ENCODE assay signal across 24 cellular contexts in the genomic region with DNA sequence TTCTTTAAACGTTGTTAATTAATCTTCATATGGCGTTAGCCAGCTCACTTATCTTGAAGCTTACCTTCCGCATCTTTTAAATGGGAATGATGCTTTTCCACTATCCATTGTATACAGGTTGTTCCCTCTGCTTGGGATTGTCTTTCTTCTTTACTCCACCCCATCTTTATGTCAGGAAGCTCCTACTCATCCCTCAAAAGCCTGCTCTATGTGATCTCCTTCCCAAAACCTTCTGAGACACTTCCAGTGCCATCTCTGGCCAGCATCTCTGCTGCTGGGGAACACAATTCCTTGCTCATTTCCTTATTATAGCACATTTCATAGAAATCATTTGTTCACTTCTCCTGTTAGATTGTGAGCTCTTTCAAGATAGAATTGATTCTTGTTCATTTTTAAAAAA. TPM values are rescaled to one million over a fixed set of nuclear protein-coding genes. Genes with fewer than 3 reads are reported as not detected.
DNase-seq lines count a peak whose midpoint lies in the region; ATAC-seq and TF ChIP-seq lines count a peak whose summit lies in the region.
"Had no signal": no experiment of that assay in that cellular context is flagged by ENCODE, and none has a peak within 500 bp of the region (broad histone marks: within the 10 kb centered on the region; RNA-seq: fewer than 3 reads in every experiment).

No MANE protein-coding gene starts in this region.

- H3K4me3 Mint-ChIP-seq in activated CD4-positive, alpha-beta memory T cell treated with anti-CD3 and anti-CD28 coated beads for 36 hours: no peak overlapping the region
- H3K4me3 Mint-ChIP-seq in activated CD4-positive, alpha-beta memory T cell treated with anti-CD3 and anti-CD28 coated beads, Interleukin-2, amount 10 ng/mL, durations not matched to agents 7 days and 5 days: no peak overlapping the region
- H3K4me3 Mint-ChIP-seq in Calu3 (ENCODE audit: low read depth, unreplicated experiment): peak overlapping the region; percentile 2
- peak overlapping the region; percentile 44 for H3K4me3 Mint-ChIP-seq in activated naive CD8-positive, alpha-beta T cell treated with anti-CD3 and anti-CD28 coated beads, Interleukin-2, amount 10 ng/mL, durations not matched to agents 7 days and 5 days
- H3K4me3 Mint-ChIP-seq in neural crest cell: peak overlapping the region; percentile 36
- H3K4me3 Mint-ChIP-seq: H9 had no signal

- ATAC-seq in activated naive CD8-positive, alpha-beta T cell treated with anti-CD3 and anti-CD28 coated beads, Interleukin-2, amount 10 ng/mL, durations not matched to agents 7 days and 5 days (ENCODE audit: low read depth): no peak
- ATAC-seq in HG03280 (IDR thresholded peaks at IDR 0.05; ENCODE audit: unreplicated experiment): no peak
- no peak for ATAC-seq in GM18858 (IDR thresholded peaks at IDR 0.05; ENCODE audit: unreplicated experiment)
- no peak for ATAC-seq in sciatic nerve
- ATAC-seq: left cardiac atrium, right lobe of liver had no signal

- no peaks in the 10 kb centered on the region for H3K27me3 Mint-ChIP-seq in activated CD4-positive, alpha-beta memory T cell treated with anti-CD3 and anti-CD28 coated beads for 36 hours
- H3K27me3 Mint-ChIP-seq in activated CD4-positive, alpha-beta memory T cell treated with anti-CD3 and anti-CD28 coated beads, Interleukin-2, amount 10 ng/mL, durations not matched to agents 7 days and 5 days: no peaks in the 10 kb centered on the region
- H3K27me3 Mint-ChIP-seq in Calu3 (ENCODE audit: unreplicated experiment) (no peaks in the 10 kb centered on the region), neural crest cell (ENCODE audit: low read depth) (no peaks in the 10 kb centered on the region)
- H3K27me3 Mint-ChIP-seq in activated naive CD8-positive, alpha-beta T cell treated with anti-CD3 and anti-CD28 coated beads, Interleukin-2, amount 10 ng/mL, durations not matched to agents 7 days and 5 days: no peaks in the 10 kb centered on the region

- POLR2A ChIA-PET in activated CD4-positive, alpha-beta memory T cell treated with anti-CD3 and anti-CD28 coated beads for 36 hours (lab: Charles Lee): interaction anchor here (0.8 to 1.8 kb wide), 4 partner anchors 8 to 62 kb away, joined by 3 to 8 read pairs (median 4); no protein-coding TSS in a partner anchor
- POLR2A ChIA-PET in activated CD4-positive, alpha-beta memory T cell treated with anti-CD3 and anti-CD28 coated beads, Interleukin-2, amount 10 ng/mL, durations not matched to agents 7 days and 5 days (lab: Charles Lee): interaction anchor here (1.5 to 3.4 kb wide), 3 partner anchors 8 to 62 kb away, joined by 5 to 19 read pairs (median 10); no protein-coding TSS in a partner anchor
- POLR2A ChIA-PET in activated naive CD8-positive, alpha-beta T cell treated with anti-CD3 and anti-CD28 coated beads, Interleukin-2, amount 10 ng/mL, durations not matched to agents 7 days and 5 days (lab: Charles Lee): interaction anchor here (1.1 kb wide), 1 partner anchor 62 kb away, joined by 4 read pairs; no protein-coding TSS in a partner anchor

- intact Hi-C loops in activated CD4-positive, alpha-beta memory T cell treated with anti-CD3 and anti-CD28 coated beads for 36 hours (cut with micrococcal nuclease): loop anchor here (10.0 kb wide), 1 partner anchor 304 kb away; no protein-coding TSS in a partner anchor
- intact Hi-C loops in Calu3 (cut with micrococcal nuclease; ENCODE audit: unreplicated experiment) (no loop called here), sciatic nerve (cut with DNase I) (no loop called here)

- BruUV-seq in Calu3 (replicated peaks; lab: Mats Ljungman, UMichigan): no TSS peak

- TF ChIP-seq CTCF in Calu3 (IDR thresholded peaks at IDR 0.05; ENCODE audit: unreplicated experiment): no peak
- no peak for TF ChIP-seq CTCF in neural crest cell (conservative IDR thresholded peaks at IDR 0.05)

- H3K36me3 Mint-ChIP-seq in activated CD4-positive, alpha-beta memory T cell treated with anti-CD3 and anti-CD28 coated beads for 36 hours: peaks cover 17% of the 10 kb centered on the region
- peaks cover 67% of the 10 kb centered on the region for H3K36me3 Mint-ChIP-seq in activated CD4-positive, alpha-beta memory T cell treated with anti-CD3 and anti-CD28 coated beads, Interleukin-2, amount 10 ng/mL, durations not matched to agents 7 days and 5 days (ENCODE audit: low read depth)
- H3K36me3 Mint-ChIP-seq in Calu3 (ENCODE audit: insufficient read depth, unreplicated experiment) (peaks cover 41% of the 10 kb centered on the region), neural crest cell (ENCODE audit: low read depth) (peaks cover 8% of the 10 kb centered on the region)
- peaks cover 46% of the 10 kb centered on the region for H3K36me3 Mint-ChIP-seq in activated naive CD8-positive, alpha-beta T cell treated with anti-CD3 and anti-CD28 coated beads, Interleukin-2, amount 10 ng/mL, durations not matched to agents 7 days and 5 days

- peaks cover 85% of the 10 kb centered on the region for H3K4me1 Mint-ChIP-seq in activated CD4-positive, alpha-beta memory T cell treated with anti-CD3 and anti-CD28 coated beads for 36 hours (ENCODE audit: low read depth)
- H3K4me1 Mint-ChIP-seq in activated CD4-positive, alpha-beta memory T cell treated with anti-CD3 and anti-CD28 coated beads, Interleukin-2, amount 10 ng/mL, durations not matched to agents 7 days and 5 days: peaks cover 81% of the 10 kb centered on the region
- peaks cover 41% of the 10 kb centered on the region for H3K4me1 Mint-ChIP-seq in Calu3 (ENCODE audit: low read depth, unreplicated experiment)
- peaks cover 75% of the 10 kb centered on the region for H3K4me1 Mint-ChIP-seq in activated naive CD8-positive, alpha-beta T cell treated with anti-CD3 and anti-CD28 coated beads, Interleukin-2, amount 10 ng/mL, durations not matched to agents 7 days and 5 days
- H3K4me1 Mint-ChIP-seq in neural crest cell: peaks cover 30% of the 10 kb centered on the region

- DNase-seq in activated CD4-positive, alpha-beta memory T cell treated with anti-CD3 and anti-CD28 coated beads for 36 hours: no peak
- no peak for DNase-seq in activated CD4-positive, alpha-beta memory T cell treated with anti-CD3 and anti-CD28 coated beads, Interleukin-2, amount 10 ng/mL, durations not matched to agents 7 days and 5 days
- DNase-seq in Calu3 (no peak), neural crest cell (ENCODE audit: low read depth, low spot score) (no peak), sciatic nerve (ENCODE audit: low spot score) (no peak)
- no peak for DNase-seq in activated naive CD8-positive, alpha-beta T cell treated with anti-CD3 and anti-CD28 coated beads, Interleukin-2, amount 10 ng/mL, durations not matched to agents 7 days and 5 days
- DNase-seq: activated CD4-positive, CD25-positive, alpha-beta regulatory T cell treated with anti-CD3 and anti-CD28 coated beads, Interleukin-2, amount 50 U/mL, for 72 hours; activated CD8-positive, alpha-beta memory T cell treated with anti-CD3 and anti-CD28 coated beads, Interleukin-2, amount 50 U/mL, for 4 hours; anterior cingulate cortex; central memory CD4-positive, alpha-beta T cell; DMS 273 treated with DMSO at 0.1 percent for 48 hours; dorsolateral prefrontal cortex; H9; head of caudate nucleus; Kasumi-1; left cardiac atrium; mesendoderm; NCI-H1092 treated with DMSO at 0.1 percent for 48 hours; NCI-H2029; NCI-H2227 treated with DMSO at 0.1 percent for 48 hours; right lobe of liver; stimulated activated CD4-positive, alpha-beta T cell treated with anti-CD3 and anti-CD28 coated beads, Interleukin-15, amount 100 ng/mL, for 24 hours had no signal

- CTCF ChIA-PET in activated CD4-positive, alpha-beta memory T cell treated with anti-CD3 and anti-CD28 coated beads for 36 hours (lab: Charles Lee): interaction anchor here (1.1 to 3.8 kb wide), 6 partner anchors 9 to 179 kb away, joined by 3 to 23 read pairs (median 4); no protein-coding TSS in a partner anchor
- CTCF ChIA-PET in activated CD4-positive, alpha-beta memory T cell treated with anti-CD3 and anti-CD28 coated beads, Interleukin-2, amount 10 ng/mL, durations not matched to agents 7 days and 5 days (lab: Charles Lee): interaction anchor here (1.0 kb wide), 2 partner anchors 31 to 79 kb away, joined by 3 read pairs; no protein-coding TSS in a partner anchor
- CTCF ChIA-PET in Calu3 (lab: Charles Lee): interaction anchor here (1.0 kb wide), 1 partner anchor 14 kb away, joined by 3 read pairs; no protein-coding TSS in a partner anchor

- peaks cover 3% of the 10 kb centered on the region for H3K9me3 Mint-ChIP-seq in activated CD4-positive, alpha-beta memory T cell treated with anti-CD3 and anti-CD28 coated beads for 36 hours
- H3K9me3 Mint-ChIP-seq in activated CD4-positive, alpha-beta memory T cell treated with anti-CD3 and anti-CD28 coated beads, Interleukin-2, amount 10 ng/mL, durations not matched to agents 7 days and 5 days: peaks cover 7% of the 10 kb centered on the region
- H3K9me3 Mint-ChIP-seq in Calu3 (ENCODE audit: low read depth, unreplicated experiment) (peaks cover 2% of the 10 kb centered on the region), neural crest cell (no peaks in the 10 kb centered on the region)
- H3K9me3 Mint-ChIP-seq in activated naive CD8-positive, alpha-beta T cell treated with anti-CD3 and anti-CD28 coated beads, Interleukin-2, amount 10 ng/mL, durations not matched to agents 7 days and 5 days: peaks cover 4% of the 10 kb centered on the region
- H3K9me3 Mint-ChIP-seq: H9 had no signal

- H3K27ac Mint-ChIP-seq in activated CD4-positive, alpha-beta memory T cell treated with anti-CD3 and anti-CD28 coated beads for 36 hours: peak overlapping the region; percentile 8
- H3K27ac Mint-ChIP-seq in activated CD4-positive, alpha-beta memory T cell treated with anti-CD3 and anti-CD28 coated beads, Interleukin-2, amount 10 ng/mL, durations not matched to agents 7 days and 5 days: no peak overlapping the region
- H3K27ac Mint-ChIP-seq in Calu3 (ENCODE audit: unreplicated experiment): peak overlapping the region; percentile 17
- H3K27ac Mint-ChIP-seq in activated naive CD8-positive, alpha-beta T cell treated with anti-CD3 and anti-CD28 coated beads, Interleukin-2, amount 10 ng/mL, durations not matched to agents 7 days and 5 days: no peak overlapping the region
- H3K27ac Mint-ChIP-seq in neural crest cell (ENCODE audit: unreplicated experiment): no peak overlapping the region

RNA-seq across cellular contexts. Expression of a gene that starts 4.3 kb away (rescaled TPM):
- 10 to 100 TPM; 34.7 to 35.0 TPM for total RNA-seq in activated CD4-positive, alpha-beta memory T cell treated with anti-CD3 and anti-CD28 coated beads for 36 hours
- total RNA-seq in activated CD4-positive, alpha-beta memory T cell treated with anti-CD3 and anti-CD28 coated beads, Interleukin-2, amount 10 ng/mL, durations not matched to agents 7 days and 5 days: 10 to 100 TPM; 53.7 to 54.5 TPM
- total RNA-seq in Calu3 (2022) (29.2 and 37.4 TPM in 2 replicates), neural crest cell (19.2 and 21.4 TPM in 2 replicates), sciatic nerve (49.3 TPM)
- total RNA-seq in activated naive CD8-positive, alpha-beta T cell treated with anti-CD3 and anti-CD28 coated beads, Interleukin-2, amount 10 ng/mL, durations not matched to agents 7 days and 5 days: 10 to 100 TPM; 62.6 to 70.8 TPM

Comparison
In these comparisons a context has a peak if more than half of its experiments do, and no peak if none do; other contexts are left out.
1. H3K27ac Mint-ChIP-seq: peak in activated CD4-positive, alpha-beta memory T cell treated with anti-CD3 and anti-CD28 coated beads for 36 hours (single experiment) and Calu3 (single experiment); none in activated CD4-positive, alpha-beta memory T cell treated with anti-CD3 and anti-CD28 coated beads, Interleukin-2, amount 10 ng/mL, durations not matched to agents 7 days and 5 days (single experiment), activated naive CD8-positive, alpha-beta T cell treated with anti-CD3 and anti-CD28 coated beads, Interleukin-2, amount 10 ng/mL, durations not matched to agents 7 days and 5 days (single experiment) and neural crest cell (single experiment).
2. H3K4me3 Mint-ChIP-seq: peak in Calu3 (single experiment), activated naive CD8-positive, alpha-beta T cell treated with anti-CD3 and anti-CD28 coated beads, Interleukin-2, amount 10 ng/mL, durations not matched to agents 7 days and 5 days (single experiment) and neural crest cell (single experiment); none in activated CD4-positive, alpha-beta memory T cell treated with anti-CD3 and anti-CD28 coated beads for 36 hours (single experiment) and activated CD4-positive, alpha-beta memory T cell treated with anti-CD3 and anti-CD28 coated beads, Interleukin-2, amount 10 ng/mL, durations not matched to agents 7 days and 5 days (single experiment).